In genomic region chr1:109659997-109660755, GRCh38 we compare ENCODE assay signal across 1 cellular context.
TF ChIP-seq lines count a peak whose summit lies in the region.

No MANE protein-coding gene starts in this region.

TF ChIP-seq in HEK293, 187 proteins besides CTCF, POLR2A, EP300 and RAD21 (continued from another document):
- TF ChIP-seq PRDM4 (tag by site-specific recombination; IDR thresholded peaks at IDR 0.05) (no peak), BCL6B (tag by site-specific recombination; IDR thresholded peaks at IDR 0.05) (peak; percentile 79; the same call in 1 of the 2 replicates), ZNF692 (tag by site-specific recombination; IDR thresholded peaks at IDR 0.05) (no peak), OVOL3 (tag by site-specific recombination; IDR thresholded peaks at IDR 0.05) (no peak), PRDM1 (tag by site-specific recombination; IDR thresholded peaks at IDR 0.05) (no peak), ZNF776 (tag by site-specific recombination; IDR thresholded peaks at IDR 0.05; ENCODE audit: borderline replicate concordance) (no peak), ZNF518A (tag by site-specific recombination; conservative IDR thresholded peaks at IDR 0.05; ENCODE audit: low read depth) (no peak), ZNF19 (tag by site-specific recombination; IDR thresholded peaks at IDR 0.05; ENCODE audit: low read depth) (no peak), ZBTB17 (tag by site-specific recombination; IDR thresholded peaks at IDR 0.05) (peak; percentile 45; the same call in 1 of the 2 replicates)
